ENCODE assay signal across 15 cellular contexts in genomic region chr12:93050026-93050747, GRCh38.
DNase-seq lines count a peak whose midpoint lies in the region; FAIRE-seq and TF ChIP-seq lines count a peak whose summit lies in the region.
"Had no signal": no experiment of that assay in that cellular context is flagged by ENCODE, and none has a peak within 500 bp of the region (broad histone marks: within the 10 kb centered on the region; RNA-seq: fewer than 3 reads in every experiment).

No MANE protein-coding gene starts in this region.

- H3K36me3 Mint-ChIP-seq in activated T-helper 1 cell treated with anti-CD3 and anti-CD28 coated beads, Interleukin-12 subunit alpha, Interleukin-12 subunit beta, Interleukin-2, Interleukin-4 antibody, amounts not matched to agents 30 ng/mL and 10 ng/mL and 1 ng/mL, durations not matched to agents 14 hours and 24 hours and 36 hours (ENCODE audit: low read depth), result no peaks in the 10 kb centered on the region
- no peaks in the 10 kb centered on the region for H3K36me3 Mint-ChIP-seq in CD4-positive, alpha-beta memory T cell
- H3K36me3 Mint-ChIP-seq: mesothelial cell of epicardium had no signal

- H3K27ac ChIP-seq in GM23248 (no peak overlapping the region), PC-9 (no peak overlapping the region), endothelial cell of umbilical vein (ENCODE audit: insufficient read depth, low read depth, low read length) (peak overlapping the region; percentile 29)
- H3K27ac ChIP-seq in CD4-positive, alpha-beta memory T cell (ENCODE audit: low read depth, low read length), result no peak overlapping the region
- H3K27ac ChIP-seq: esophagus squamous epithelium had no signal

- H3K27ac Mint-ChIP-seq in activated T-helper 1 cell treated with anti-CD3 and anti-CD28 coated beads, Interleukin-12 subunit alpha, Interleukin-12 subunit beta, Interleukin-2, Interleukin-4 antibody, amounts not matched to agents 30 ng/mL and 10 ng/mL and 1 ng/mL, durations not matched to agents 14 hours and 24 hours and 36 hours, result no peak overlapping the region
- H3K27ac Mint-ChIP-seq in CD4-positive, alpha-beta memory T cell, result no peak overlapping the region
- H3K27ac Mint-ChIP-seq: activated CD4-positive, alpha-beta T cell treated with anti-CD3 and anti-CD28 coated beads for 36 hours; mesothelial cell of epicardium had no signal

- H3K79me2 ChIP-seq in GM23248 (ENCODE audit: insufficient read depth) (no peaks in the 10 kb centered on the region), PC-9 (ENCODE audit: low read depth) (no peaks in the 10 kb centered on the region), endothelial cell of umbilical vein (ENCODE audit: control insufficient read depth, insufficient read depth, low read length) (no peaks in the 10 kb centered on the region)

- H3K9me2 ChIP-seq in GM23248 (ENCODE audit: insufficient read depth), result no peaks in the 10 kb centered on the region
- H3K9me2 ChIP-seq in PC-9 (ENCODE audit: insufficient read depth), result no peaks in the 10 kb centered on the region

- BruUV-seq in PC-9 (replicated peaks; lab: Mats Ljungman, UMichigan) (no TSS peak), endothelial cell of umbilical vein (replicated peaks; lab: Mats Ljungman, UMichigan) (no TSS peak)

- H3K4me1 ChIP-seq in GM23248 (ENCODE audit: insufficient read depth) (peaks cover 8% of the 10 kb centered on the region; the same call in 1 of the 2 replicates), PC-9 (replicated peaks; ENCODE audit: insufficient read depth) (peaks cover 13% of the 10 kb centered on the region), endothelial cell of umbilical vein (ENCODE audit: control insufficient read depth, extremely low read depth, insufficient read depth, low read length) (peaks cover 22% of the 10 kb centered on the region)
- no peaks in the 10 kb centered on the region for H3K4me1 ChIP-seq in CD4-positive, alpha-beta memory T cell (ENCODE audit: insufficient read depth, low read length)
- H3K4me1 ChIP-seq: esophagus squamous epithelium had no signal

- H3K27me3 ChIP-seq in GM23248 (replicated peaks; ENCODE audit: insufficient read depth) (no peaks in the 10 kb centered on the region), PC-9 (ENCODE audit: insufficient read depth, low read depth) (no peaks in the 10 kb centered on the region), endothelial cell of umbilical vein (ENCODE audit: control insufficient read depth in 2 of 2, insufficient read depth in 2 of 2, low read length in 2 of 2) (no peaks in the 10 kb centered on the region)
- no peaks in the 10 kb centered on the region for H3K27me3 ChIP-seq in CD4-positive, alpha-beta memory T cell (ENCODE audit: insufficient read depth, low read length)
- H3K27me3 ChIP-seq: esophagus squamous epithelium had no signal

- no peak for FAIRE-seq in endothelial cell of umbilical vein (lab: Jason Lieb, UNC)

- no peaks in the 10 kb centered on the region for H3K9me1 ChIP-seq in endothelial cell of umbilical vein (replicated peaks; ENCODE audit: control insufficient read depth, extremely low read depth, insufficient read depth, low read length)

- CTCF ChIA-PET in PC-9 (lab: Charles Lee) (no interaction called here), endothelial cell of umbilical vein (lab: Charles Lee) (no interaction called here)
- CTCF ChIA-PET in CD4-positive, alpha-beta memory T cell (lab: Charles Lee; ENCODE audit: partially characterized antibody), result no interaction called here

- no peaks in the 10 kb centered on the region for H3K9me3 Mint-ChIP-seq in activated T-helper 1 cell treated with anti-CD3 and anti-CD28 coated beads, Interleukin-12 subunit alpha, Interleukin-12 subunit beta, Interleukin-2, Interleukin-4 antibody, amounts not matched to agents 30 ng/mL and 10 ng/mL and 1 ng/mL, durations not matched to agents 14 hours and 24 hours and 36 hours
- H3K9me3 Mint-ChIP-seq in CD4-positive, alpha-beta memory T cell, result no peaks in the 10 kb centered on the region

- H3K4me3 Mint-ChIP-seq in activated T-helper 1 cell treated with anti-CD3 and anti-CD28 coated beads, Interleukin-12 subunit alpha, Interleukin-12 subunit beta, Interleukin-2, Interleukin-4 antibody, amounts not matched to agents 30 ng/mL and 10 ng/mL and 1 ng/mL, durations not matched to agents 14 hours and 24 hours and 36 hours, result no peak overlapping the region
- no peak overlapping the region for H3K4me3 Mint-ChIP-seq in CD4-positive, alpha-beta memory T cell
- H3K4me3 Mint-ChIP-seq: activated CD4-positive, alpha-beta T cell treated with anti-CD3 and anti-CD28 coated beads for 36 hours; mesothelial cell of epicardium had no signal

- H3F3A ChIP-seq in GM23248 (ENCODE audit: insufficient read depth), result 0 out of 2 replicates have a peak, but pooled peaks cover 10% of the 10 kb centered on the region
- H3F3A ChIP-seq in PC-9 (ENCODE audit: insufficient read depth, low read depth), result no peaks in the 10 kb centered on the region

- H3K9me3 ChIP-seq in GM23248 (ENCODE audit: low read depth) (no peaks in the 10 kb centered on the region), PC-9 (ENCODE audit: insufficient read depth, low read depth) (no peaks in the 10 kb centered on the region), endothelial cell of umbilical vein (replicated peaks; ENCODE audit: control insufficient read depth, insufficient read depth, low read length) (no peaks in the 10 kb centered on the region)
- no peaks in the 10 kb centered on the region for H3K9me3 ChIP-seq in CD4-positive, alpha-beta memory T cell (ENCODE audit: control insufficient read depth in 1 of 2, low read length in 2 of 2)
- H3K9me3 ChIP-seq: esophagus squamous epithelium had no signal

- intact Hi-C loops in PC-9 (cut with micrococcal nuclease; ENCODE audit: unreplicated experiment), result no loop called here
- intact Hi-C loops in endothelial cell of umbilical vein (cut with micrococcal nuclease), result no loop called here
- intact Hi-C loops in activated T-helper 1 cell treated with anti-CD3 and anti-CD28 coated beads, Interleukin-12 subunit alpha, Interleukin-12 subunit beta, Interleukin-2, Interleukin-4 antibody, amounts not matched to agents 30 ng/mL and 10 ng/mL and 1 ng/mL, durations not matched to agents 14 hours and 24 hours and 36 hours (cut with micrococcal nuclease), result no loop called here
- intact Hi-C loops in CD4-positive, alpha-beta memory T cell (cut with micrococcal nuclease), result no loop called here

- H3K4me3 ChIP-seq in GM23248 (no peak overlapping the region), PC-9 (no peak overlapping the region), endothelial cell of umbilical vein (replicated peaks in 1 of 3; ENCODE audit: insufficient read depth in 1 of 3, low read depth in 1 of 3, low read length in 3 of 3) (no peak overlapping the region)
- H3K4me3 ChIP-seq in CD4-positive, alpha-beta memory T cell (ENCODE audit: low read length in 2 of 2), result no peak overlapping the region
- H3K4me3 ChIP-seq: esophagus squamous epithelium had no signal

- dilution Hi-C loops in endothelial cell of umbilical vein (cut with MboI; ENCODE audit: extremely low pct_ligation_motif_present, low sequenced_read_pairs), result no loop called here

- peak overlapping the region; percentile 4 for H3K4me2 ChIP-seq in GM23248 (ENCODE audit: unreplicated experiment)
- H3K4me2 ChIP-seq in PC-9, result peak overlapping the region; percentile 52
- no peak overlapping the region for H3K4me2 ChIP-seq in endothelial cell of umbilical vein (ENCODE audit: insufficient read depth, low read length)

- DNase-seq in GM23248 (peak; percentile 43), PC-9 (peak in 1 of 2 experiments; percentile 59), endothelial cell of umbilical vein (ENCODE audit: low read depth, low spot score) (peak; percentile 63), pons (ENCODE audit: low spot score) (peak; percentile 15), SKM-1 treated with dmso at 0.1 percent for 144 hours (lab: John Stamatoyannopoulos, UW; ENCODE audit: unreplicated experiment) (no peak), NCI-H2081 (lab: John Stamatoyannopoulos, UW) (no peak)
- DNase-seq in activated T-helper 1 cell treated with anti-CD3 and anti-CD28 coated beads, Interleukin-12 subunit alpha, Interleukin-12 subunit beta, Interleukin-2, Interleukin-4 antibody, amounts not matched to agents 30 ng/mL and 10 ng/mL and 1 ng/mL, durations not matched to agents 14 hours and 24 hours and 36 hours (ENCODE audit: low spot score), result no peak
- no peak for DNase-seq in CD4-positive, alpha-beta memory T cell
- DNase-seq: activated CD4-positive, alpha-beta T cell treated with anti-CD3 and anti-CD28 coated beads for 36 hours; activated naive CD4-positive, alpha-beta T cell treated with anti-CD3 and anti-CD28 coated beads, Interleukin-2, amount 50 U/mL, for 16 hours; esophagus squamous epithelium; MV-4-11; stimulated activated CD4-positive, alpha-beta T cell treated with anti-CD3 and anti-CD28 coated beads, Interleukin-12 subunit alpha, Interleukin-12 subunit beta, amount 100 ng/mL, for 4 hours; stimulated activated naive CD4-positive, alpha-beta T cell had no signal

- H3K9ac ChIP-seq in GM23248 (no peak overlapping the region), endothelial cell of umbilical vein (replicated peaks; ENCODE audit: extremely low read depth, insufficient read depth, low read length) (no peak overlapping the region)

- WGBS in GM23248 (ENCODE audit: low coverage in 1 of 2, low lambda C conversion rate in 2 of 2, missing lambda C conversion rate in 2 of 2), 2 experiments, result 39 to 42% methylated on average over 3 of the region's 3 CpGs

- H3K36me3 ChIP-seq in GM23248 (ENCODE audit: low read depth) (no peaks in the 10 kb centered on the region), PC-9 (ENCODE audit: low read depth) (no peaks in the 10 kb centered on the region), endothelial cell of umbilical vein (ENCODE audit: control insufficient read depth in 2 of 2, extremely low read depth in 1 of 2, insufficient read depth in 2 of 2, low read length in 2 of 2) (no peaks in the 10 kb centered on the region)
- no peaks in the 10 kb centered on the region for H3K36me3 ChIP-seq in CD4-positive, alpha-beta memory T cell (ENCODE audit: insufficient read depth, low read length)
- H3K36me3 ChIP-seq: esophagus squamous epithelium had no signal

- no peaks in the 10 kb centered on the region for H3K27me3 Mint-ChIP-seq in activated T-helper 1 cell treated with anti-CD3 and anti-CD28 coated beads, Interleukin-12 subunit alpha, Interleukin-12 subunit beta, Interleukin-2, Interleukin-4 antibody, amounts not matched to agents 30 ng/mL and 10 ng/mL and 1 ng/mL, durations not matched to agents 14 hours and 24 hours and 36 hours (ENCODE audit: insufficient read depth)
- H3K27me3 Mint-ChIP-seq in CD4-positive, alpha-beta memory T cell, result peaks cover 4 to 8% of the 10 kb centered on the region in 2 donors

- TF ChIP-seq CTCF in PC-9 (conservative IDR thresholded peaks at IDR 0.05), result no peak
- no peak for TF ChIP-seq CTCF in endothelial cell of umbilical vein (IDR thresholded peaks at IDR 0.05; ENCODE audit: extremely low read depth in 1 of 2, insufficient read depth in 1 of 2, low read depth in 1 of 2, low read length in 2 of 2)

- TF ChIP-seq POLR2A in endothelial cell of umbilical vein (IDR thresholded peaks at IDR 0.05; ENCODE audit: low read depth, low read length), result no peak

- no peaks in the 10 kb centered on the region for H3K4me1 Mint-ChIP-seq in activated T-helper 1 cell treated with anti-CD3 and anti-CD28 coated beads, Interleukin-12 subunit alpha, Interleukin-12 subunit beta, Interleukin-2, Interleukin-4 antibody, amounts not matched to agents 30 ng/mL and 10 ng/mL and 1 ng/mL, durations not matched to agents 14 hours and 24 hours and 36 hours (ENCODE audit: low read depth)
- H3K4me1 Mint-ChIP-seq in CD4-positive, alpha-beta memory T cell, result no peaks in the 10 kb centered on the region
- H3K4me1 Mint-ChIP-seq: activated CD4-positive, alpha-beta T cell treated with anti-CD3 and anti-CD28 coated beads for 36 hours had no signal

- in situ Hi-C loops in GM23248 (cut with MboI), result no loop called here

- H2AFZ ChIP-seq in GM23248 (no peak overlapping the region), PC-9 (0 out of 2 replicates have a peak overlapping the region, but pooled peaks have one; percentile 26), endothelial cell of umbilical vein (ENCODE audit: low read depth, low read length) (peak overlapping the region; percentile 68)

- POLR2A ChIA-PET in PC-9 (lab: Charles Lee; ENCODE audit: unreplicated experiment) (no interaction called here), endothelial cell of umbilical vein (lab: Charles Lee) (no interaction called here)
- POLR2A ChIA-PET in CD4-positive, alpha-beta memory T cell (lab: Charles Lee; ENCODE audit: partially characterized antibody), result no interaction called here

- H4K20me1 ChIP-seq in GM23248 (ENCODE audit: insufficient read depth) (no peaks in the 10 kb centered on the region), PC-9 (ENCODE audit: insufficient read depth) (no peaks in the 10 kb centered on the region), endothelial cell of umbilical vein (replicated peaks; ENCODE audit: control insufficient read depth, extremely low read depth, insufficient read depth, low read length) (no peaks in the 10 kb centered on the region)

Comparison
In these comparisons a context has a peak if more than half of its experiments do, and no peak if none do; other contexts are left out.
1. DNase-seq: peak in GM23248 (single experiment), endothelial cell of umbilical vein (single experiment) and pons (single experiment); none in activated T-helper 1 cell treated with anti-CD3 and anti-CD28 coated beads, Interleukin-12 subunit alpha, Interleukin-12 subunit beta, Interleukin-2, Interleukin-4 antibody, amounts not matched to agents 30 ng/mL and 10 ng/mL and 1 ng/mL, durations not matched to agents 14 hours and 24 hours and 36 hours (single experiment), CD4-positive, alpha-beta memory T cell (0 of 5), SKM-1 treated with dmso at 0.1 percent for 144 hours (single experiment) and NCI-H2081 (0 of 2).